Comparison of ENCODE assay signal across 8 cellular contexts in the genomic region with DNA sequence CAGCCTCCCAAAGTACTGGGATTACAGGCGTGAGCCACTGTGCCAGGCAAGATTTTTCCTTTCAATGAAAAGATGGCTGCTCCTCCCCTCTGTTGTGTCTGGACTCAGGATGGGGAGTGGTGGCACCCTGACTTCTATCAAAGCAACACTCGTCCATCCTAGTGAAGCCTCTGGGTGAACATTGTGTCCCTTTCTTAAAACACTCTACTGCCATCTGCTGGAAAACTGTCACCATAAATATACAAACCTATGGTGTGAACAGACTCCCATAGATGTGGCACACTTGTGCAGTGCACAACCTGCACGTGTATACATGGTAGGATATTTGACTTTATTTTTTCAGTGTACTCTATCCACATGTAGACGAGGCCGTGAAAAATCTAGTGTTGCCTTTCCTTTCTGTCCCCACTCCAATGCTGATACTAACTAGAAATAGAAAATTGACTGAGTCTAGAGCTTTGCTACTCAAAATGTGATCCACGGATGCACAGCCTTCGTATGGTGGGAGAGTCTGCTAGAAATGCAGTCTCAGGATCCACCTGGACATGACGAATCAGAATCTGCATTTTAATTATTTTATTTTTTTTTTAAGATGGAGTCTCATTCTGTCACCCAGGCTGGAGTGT. TPM values are rescaled to one million over a fixed set of nuclear protein-coding genes. Genes with fewer than 3 reads are reported as not detected.
A peak's percentile ranks its signal among the peaks of the same experiment; 100 is the strongest.
DNase-seq lines count a peak whose midpoint lies in the region; ATAC-seq and TF ChIP-seq lines count a peak whose summit lies in the region.

No MANE protein-coding gene starts in this region.

- H3K9me3 ChIP-seq in A673 (ENCODE audit: low read depth, low read length, poor library complexity, severe bottlenecking) (no peaks in the 10 kb centered on the region), SJCRH30 (replicated peaks) (no peaks in the 10 kb centered on the region)

- CTCF ChIA-PET in A673 (lab: Charles Lee): interaction anchor here (1.0 kb wide), 1 partner anchor 100 kb away, joined by 4 read pairs; no protein-coding TSS in a partner anchor

- H3K36me3 ChIP-seq in A673 (ENCODE audit: insufficient read depth, low read length, poor library complexity, severe bottlenecking) (no peaks in the 10 kb centered on the region), SJCRH30 (no peaks in the 10 kb centered on the region), kidney epithelial cell (ENCODE audit: control insufficient read depth, insufficient read depth, low read length) (no peaks in the 10 kb centered on the region)

- TF ChIP-seq CTCF in A673 (conservative IDR thresholded peaks at IDR 0.05; ENCODE audit: low read depth, low read length) (peak; percentile 65), GM12864 (IDR thresholded peaks at IDR 0.05; ENCODE audit: low read depth, low read length, missing control alignments) (peak; percentile 66), kidney epithelial cell (IDR thresholded peaks at IDR 0.05; ENCODE audit: insufficient read depth, low read length, poor library complexity, severe bottlenecking) (peak; percentile 61)

- DNase-seq in A673 (ENCODE audit: low spot score) (peak; percentile 90), GM12864 (ENCODE audit: low read depth) (peak; percentile 68), NCI-H1417 (lab: John Stamatoyannopoulos, UW) (peak; percentile 71 to 92 (median 78)), SJCRH30 (peak; percentile 54 to 86), T47D (ENCODE audit: low read depth in 1 of 2, low spot score in 1 of 2) (peak; percentile 72 to 91), kidney epithelial cell (ENCODE audit: low read depth) (no peak), stromal cell of bone marrow (ENCODE audit: low read depth) (peak; percentile 62)

- no peak overlapping the region for H3K4me3 ChIP-seq in A673 (ENCODE audit: low read depth, low read length, poor library complexity, severe bottlenecking)
- H3K4me3 ChIP-seq in GM12864 (ENCODE audit: low read depth, low read length): no peak overlapping the region
- no peak overlapping the region for H3K4me3 ChIP-seq in SJCRH30
- H3K4me3 ChIP-seq in kidney epithelial cell (ENCODE audit: low read depth, low read length): no peak overlapping the region

- in situ Hi-C loops in T47D (cut with HindIII; ENCODE audit: low pct_unique_long_range_greater_than_20kb, low sequenced_read_pairs): no loop called here

- H3K4me1 ChIP-seq in A673 (ENCODE audit: insufficient read depth, low read length, poor library complexity, severe bottlenecking) (no peaks in the 10 kb centered on the region), SJCRH30 (peaks cover 6% of the 10 kb centered on the region; the same call in 1 of the 2 replicates)

- no peaks in the 10 kb centered on the region for H3K27me3 ChIP-seq in A673 (replicated peaks; ENCODE audit: insufficient read depth, low read depth, low read length, poor library complexity)
- no peaks in the 10 kb centered on the region for H3K27me3 ChIP-seq in SJCRH30
- peaks cover 4% of the 10 kb centered on the region for H3K27me3 ChIP-seq in kidney epithelial cell (ENCODE audit: control insufficient read depth, insufficient read depth, low read length)

- peak; percentile 79 for ATAC-seq in HG02678 (IDR thresholded peaks at IDR 0.05; ENCODE audit: unreplicated experiment)

- POLR2A ChIA-PET in A673 (lab: Charles Lee; ENCODE audit: low non-redundant PET): interaction anchor here (0.6 kb wide), 1 partner anchor 619 kb away, joined by 6 read pairs; no protein-coding TSS in a partner anchor

- BruUV-seq in A673 (replicated peaks; lab: Mats Ljungman, UMichigan): no TSS peak

- H3K27ac ChIP-seq in A673 (ENCODE audit: low read depth, low read length, poor library complexity, severe bottlenecking) (no peak overlapping the region), SJCRH30 (no peak overlapping the region)

- intact Hi-C loops in A673 (cut with micrococcal nuclease; ENCODE audit: unreplicated experiment): loop anchor here (1.0 kb wide), 3 partner anchors 100 to 357 kb away; no protein-coding TSS in a partner anchor

RNA-seq across cellular contexts. Expression of a gene that starts 55.9 kb away (rescaled TPM):
- total RNA-seq in A673 (2021) (5.6 and 9.6 TPM in 2 replicates), kidney epithelial cell (12.3 and 17.3 TPM in 2 replicates)
- 0.45 and 0.68 TPM in 2 replicates for total RNA-seq in SJCRH30 (2014; rRNA removed; shearing (Covaris generic))
